Comparison of ENCODE assay signal across 10 cellular contexts in genomic region chr5:38906503-38906902, GRCh38.
"Had no signal": no experiment of that assay in that cellular context is flagged by ENCODE, and none has a peak within 500 bp of the region (broad histone marks: within the 10 kb centered on the region; RNA-seq: fewer than 3 reads in every experiment).

No MANE protein-coding gene starts in this region.

- DNase-seq: GM23248, GOT3, H7, HFFc6, Kasumi-1, KG1 had no signal

- ATAC-seq: HCT116 had no signal

- H3K4me1 ChIP-seq: HAP-1 had no signal

- H3K4me1 Mint-ChIP-seq: IgD-negative memory B cell had no signal

- H3K27ac Mint-ChIP-seq: HFFc6, IgD-negative memory B cell had no signal

- H3K9ac ChIP-seq: GM23248 had no signal

- H3K4me3 ChIP-seq: GM23248, HAP-1 had no signal

- H3K36me3 ChIP-seq: HAP-1 had no signal

- H3K9me3 Mint-ChIP-seq: HFFc6 had no signal

- H2AFZ ChIP-seq: GM23248 had no signal

- H3K4me3 Mint-ChIP-seq: HFFc6, IgD-negative memory B cell had no signal

- H3K27ac ChIP-seq: HL-60 had no signal
